Comparison of ENCODE assay signal across 10 cellular contexts in genomic region chr1:6001992-6002576, GRCh38. TPM values are rescaled to one million over a fixed set of nuclear protein-coding genes. Genes with fewer than 3 reads are reported as not detected.
DNase-seq lines count a peak whose midpoint lies in the region; ATAC-seq and TF ChIP-seq lines count a peak whose summit lies in the region.
"Had no signal": no experiment of that assay in that cellular context is flagged by ENCODE, and none has a peak within 500 bp of the region (broad histone marks: within the 10 kb centered on the region; RNA-seq: fewer than 3 reads in every experiment).

No MANE protein-coding gene starts in this region.

- H3K4me1 Mint-ChIP-seq in activated CD4-positive, alpha-beta T cell treated with anti-CD3 and anti-CD28 coated beads, Interleukin-2, amount 10 ng/mL, durations not matched to agents 7 days and 5 days, result peaks cover 20% of the 10 kb centered on the region
- H3K4me1 Mint-ChIP-seq in activated CD4-positive, alpha-beta memory T cell treated with anti-CD3 and anti-CD28 coated beads for 36 hours (ENCODE audit: low read depth), result peaks cover 6% of the 10 kb centered on the region
- H3K4me1 Mint-ChIP-seq in GM23338, result peaks cover 15% of the 10 kb centered on the region

- ATAC-seq in HCT116 (peak; percentile 49), body of pancreas (peak; percentile 43), HG03108 (IDR thresholded peaks at IDR 0.05; ENCODE audit: unreplicated experiment) (no peak), GM23338 (no peak)

- H3K27ac ChIP-seq in HCT116 (ENCODE audit: low read depth, low read length) (no peak overlapping the region), body of pancreas (no peak overlapping the region), GM23338 (ENCODE audit: low read depth) (no peak overlapping the region)

- intact Hi-C loops in HCT116 (cut with micrococcal nuclease), result no loop called here
- intact Hi-C loops in body of pancreas (cut with DNase I), result no loop called here
- intact Hi-C loops in posterior cingulate gyrus (cut with DNase I), result no loop called here
- intact Hi-C loops in activated CD4-positive, alpha-beta memory T cell treated with anti-CD3 and anti-CD28 coated beads for 36 hours (cut with micrococcal nuclease), result no loop called here

- H3K9me2 ChIP-seq in HCT116 (ENCODE audit: insufficient read depth) (no peaks in the 10 kb centered on the region), GM23338 (ENCODE audit: insufficient read depth) (no peaks in the 10 kb centered on the region)

- WGBS in body of pancreas, 2 donors, result 0 to 34% methylated on average over 1 to 12 of the region's 13 CpGs

- H3K79me2 ChIP-seq in HCT116 (ENCODE audit: insufficient read depth, low read length), result no peaks in the 10 kb centered on the region
- no peaks in the 10 kb centered on the region for H3K79me2 ChIP-seq in GM23338 (replicated peaks; ENCODE audit: insufficient read depth)

- H3K27me3 Mint-ChIP-seq in activated CD4-positive, alpha-beta T cell treated with anti-CD3 and anti-CD28 coated beads, Interleukin-2, amount 10 ng/mL, durations not matched to agents 7 days and 5 days, result no peaks in the 10 kb centered on the region
- no peaks in the 10 kb centered on the region for H3K27me3 Mint-ChIP-seq in activated CD4-positive, alpha-beta memory T cell treated with anti-CD3 and anti-CD28 coated beads for 36 hours
- H3K27me3 Mint-ChIP-seq in GM23338 (ENCODE audit: insufficient read depth, low read depth, poor library complexity), result peaks cover 17% of the 10 kb centered on the region

- no peak for DNase-seq in HCT116 (ENCODE audit: low read depth, low spot score)
- peak; percentile 36 for DNase-seq in NCI-H2081 treated with DMSO at 0.1 percent for 48 hours (lab: John Stamatoyannopoulos, UW)
- DNase-seq in body of pancreas, result peak; percentile 39 to 63 (median 54)
- DNase-seq in posterior cingulate gyrus, result peak in 7 of 10 donors; percentile 8 to 89 (median 31)
- DNase-seq in activated CD4-positive, alpha-beta T cell treated with anti-CD3 and anti-CD28 coated beads, Interleukin-2, amount 10 ng/mL, durations not matched to agents 7 days and 5 days, result no peak
- DNase-seq in activated CD4-positive, alpha-beta memory T cell treated with anti-CD3 and anti-CD28 coated beads for 36 hours, result no peak
- DNase-seq in GM23338 (ENCODE audit: low spot score), result no peak
- DNase-seq: amniotic stem cell; NK-92 treated with Interleukin-12 subunit alpha and Interleukin-12 subunit beta, amount 100 ng/mL, for 24 hours had no signal

- CTCF ChIA-PET in HCT116 (lab: Charles Lee), result no interaction called here
- CTCF ChIA-PET in activated CD4-positive, alpha-beta T cell treated with anti-CD3 and anti-CD28 coated beads, Interleukin-2, amount 10 ng/mL, durations not matched to agents 7 days and 5 days (lab: Charles Lee), result interaction anchor here (0.5 to 2.9 kb wide), 2 partner anchors 8 to 27 kb away, joined by 4 to 10 read pairs; no protein-coding TSS in a partner anchor
- CTCF ChIA-PET in activated CD4-positive, alpha-beta memory T cell treated with anti-CD3 and anti-CD28 coated beads for 36 hours (lab: Charles Lee), result interaction anchor here (1.2 kb wide), 1 partner anchor 8 kb away, joined by 3 read pairs; no protein-coding TSS in a partner anchor

- peaks cover 7 to 9% of the 10 kb centered on the region in 2 experiments for H3K4me1 ChIP-seq in HCT116 (ENCODE audit: control insufficient read depth in 1 of 2, insufficient read depth in 2 of 2, low read length in 2 of 2)
- H3K4me1 ChIP-seq in body of pancreas, result no peaks in the 10 kb centered on the region
- no peaks in the 10 kb centered on the region for H3K4me1 ChIP-seq in GM23338 (ENCODE audit: insufficient read depth)

- H2AFZ ChIP-seq in HCT116 (ENCODE audit: low read depth, low read length, poor library complexity, severe bottlenecking) (no peak overlapping the region), GM23338 (no peak overlapping the region)

- H3K36me3 Mint-ChIP-seq in activated CD4-positive, alpha-beta T cell treated with anti-CD3 and anti-CD28 coated beads, Interleukin-2, amount 10 ng/mL, durations not matched to agents 7 days and 5 days (ENCODE audit: low read depth), result peaks cover 2% of the 10 kb centered on the region
- no peaks in the 10 kb centered on the region for H3K36me3 Mint-ChIP-seq in activated CD4-positive, alpha-beta memory T cell treated with anti-CD3 and anti-CD28 coated beads for 36 hours
- no peaks in the 10 kb centered on the region for H3K36me3 Mint-ChIP-seq in GM23338 (ENCODE audit: low read depth)

- no peaks in the 10 kb centered on the region for H3K9me3 Mint-ChIP-seq in activated CD4-positive, alpha-beta T cell treated with anti-CD3 and anti-CD28 coated beads, Interleukin-2, amount 10 ng/mL, durations not matched to agents 7 days and 5 days
- no peaks in the 10 kb centered on the region for H3K9me3 Mint-ChIP-seq in activated CD4-positive, alpha-beta memory T cell treated with anti-CD3 and anti-CD28 coated beads for 36 hours
- H3K9me3 Mint-ChIP-seq in GM23338, result no peaks in the 10 kb centered on the region

- POLR2A ChIA-PET in HCT116 (lab: Charles Lee), result no interaction called here
- POLR2A ChIA-PET in activated CD4-positive, alpha-beta T cell treated with anti-CD3 and anti-CD28 coated beads, Interleukin-2, amount 10 ng/mL, durations not matched to agents 7 days and 5 days (lab: Charles Lee), result no interaction called here
- POLR2A ChIA-PET in activated CD4-positive, alpha-beta memory T cell treated with anti-CD3 and anti-CD28 coated beads for 36 hours (lab: Charles Lee), result no interaction called here

- H4K20me1 ChIP-seq in HCT116 (ENCODE audit: insufficient read depth) (no peaks in the 10 kb centered on the region), GM23338 (replicated peaks; ENCODE audit: insufficient read depth) (no peaks in the 10 kb centered on the region; the same call in 1 of the 2 replicates)

- no TSS peak for BruUV-seq in HCT116 (replicated peaks; lab: Mats Ljungman, UMichigan)

- H3K9ac ChIP-seq in HCT116 (ENCODE audit: low read length), result no peak overlapping the region

- no peak overlapping the region for H3K4me2 ChIP-seq in HCT116 (ENCODE audit: low read length)
- H3K4me2 ChIP-seq in GM23338, result no peak overlapping the region

- H3K36me3 ChIP-seq in HCT116 (ENCODE audit: control insufficient read depth in 1 of 2, insufficient read depth in 2 of 2, low read length in 2 of 2) (no peaks in the 10 kb centered on the region), body of pancreas (replicated peaks in 1 of 2; ENCODE audit: insufficient read depth in 1 of 2, low read depth in 2 of 2) (no peaks in the 10 kb centered on the region), GM23338 (ENCODE audit: insufficient read depth) (no peaks in the 10 kb centered on the region)

- H3K4me3 ChIP-seq in HCT116 (replicated peaks in 1 of 2; ENCODE audit: low read depth in 1 of 2, low read length in 2 of 2) (no peak overlapping the region), body of pancreas (no peak overlapping the region), GM23338 (no peak overlapping the region)

- no peak for TF ChIP-seq RAD21 in HCT116 (IDR thresholded peaks at IDR 0.05; ENCODE audit: low read depth)

- TF ChIP-seq POLR2A in HCT116 (IDR thresholded peaks at IDR 0.05; ENCODE audit: borderline replicate concordance, extremely low read depth, insufficient read depth, insufficient read length), result no peak
- TF ChIP-seq POLR2A in body of pancreas (IDR thresholded peaks at IDR 0.05), result no peak

- H3F3A ChIP-seq in GM23338 (replicated peaks; ENCODE audit: low read depth), result no peaks in the 10 kb centered on the region

- H3K4me3 Mint-ChIP-seq in activated CD4-positive, alpha-beta T cell treated with anti-CD3 and anti-CD28 coated beads, Interleukin-2, amount 10 ng/mL, durations not matched to agents 7 days and 5 days, result no peak overlapping the region
- no peak overlapping the region for H3K4me3 Mint-ChIP-seq in activated CD4-positive, alpha-beta memory T cell treated with anti-CD3 and anti-CD28 coated beads for 36 hours
- no peak overlapping the region for H3K4me3 Mint-ChIP-seq in GM23338

- H3K9me3 ChIP-seq in HCT116 (ENCODE audit: control insufficient read depth in 1 of 2, insufficient read depth in 1 of 2, low read depth in 1 of 2, low read length in 2 of 2) (no peaks in the 10 kb centered on the region), body of pancreas (no peaks in the 10 kb centered on the region)

- no peak overlapping the region for H3K27ac Mint-ChIP-seq in activated CD4-positive, alpha-beta T cell treated with anti-CD3 and anti-CD28 coated beads, Interleukin-2, amount 10 ng/mL, durations not matched to agents 7 days and 5 days
- H3K27ac Mint-ChIP-seq in activated CD4-positive, alpha-beta memory T cell treated with anti-CD3 and anti-CD28 coated beads for 36 hours, result no peak overlapping the region
- H3K27ac Mint-ChIP-seq in GM23338, result no peak overlapping the region

- no peak for TF ChIP-seq CTCF in HCT116 (IDR thresholded peaks at IDR 0.05 in 2 of 3, conservative IDR thresholded peaks at IDR 0.05 in 1 of 3; ENCODE audit: borderline replicate concordance in 1 of 3, insufficient read depth in 1 of 3, low read depth in 2 of 3, low read length in 2 of 3)
- no peak for TF ChIP-seq CTCF in body of pancreas (IDR thresholded peaks at IDR 0.05)
- no peak for TF ChIP-seq CTCF in GM23338 (conservative IDR thresholded peaks at IDR 0.05; ENCODE audit: low read depth in 2 of 2)

- RAD21 ChIA-PET in HCT116 (lab: Charles Lee; ENCODE audit: low non-redundant PET in 1 of 2, low total read pairs in 2 of 2, uncharacterized antibody in 2 of 2, unreplicated experiment in 2 of 2), result no interaction called here

- no peaks in the 10 kb centered on the region for H3K27me3 ChIP-seq in HCT116 (ENCODE audit: insufficient read depth, low read length)
- H3K27me3 ChIP-seq in body of pancreas, result peaks cover 0 to 7% of the 10 kb centered on the region in 2 donors
- H3K27me3 ChIP-seq in GM23338 (ENCODE audit: insufficient read depth), result no peaks in the 10 kb centered on the region

TF ChIP-seq in HCT116, 20 proteins besides CTCF, POLR2A, EP300 and RAD21 (continues in another document):
- no peak for TF ChIP-seq EZH2 (IDR thresholded peaks at IDR 0.05)

RNA-seq across cellular contexts. Expression of gene NPHP4, which starts 9.9 kb away (rescaled TPM):
- total RNA-seq in HCT116 (2021; ENCODE audit: unreplicated experiment) (20.0 TPM), body of pancreas (10 to 100 TPM; 10.4 to 48.5 TPM)
- 12.5 and 13.5 TPM in 2 replicates for polyA plus RNA-seq in HCT116 (2012)
- total RNA-seq in activated CD4-positive, alpha-beta T cell treated with anti-CD3 and anti-CD28 coated beads, Interleukin-2, amount 10 ng/mL, durations not matched to agents 7 days and 5 days, result 10 to 100 TPM; 14.6 to 16.1 TPM
- total RNA-seq in activated CD4-positive, alpha-beta memory T cell treated with anti-CD3 and anti-CD28 coated beads for 36 hours, result 10 to 100 TPM; 14.0 to 14.6 TPM
- 8.6 and 12.4 TPM in 2 replicates for total RNA-seq in GM23338 (2014; rRNA removed; shearing (Covaris generic))
- polyA plus RNA-seq in GM23338 (2016; fragmentation: Nextera tagmentation; extraction: Ambion mirVana), result 2.4 and 2.5 TPM in 2 replicates

RNA-seq across cellular contexts. Expression of gene KCNAB2, which starts 43.6 kb away (rescaled TPM):
- total RNA-seq in HCT116 (2021; ENCODE audit: unreplicated experiment), result 18.1 TPM
- 10.2 TPM in 2 replicates for polyA plus RNA-seq in HCT116 (2012)
- 1 to 10 TPM; 4.6 to 7.0 TPM for total RNA-seq in body of pancreas
- 100 to 1,000 TPM; 258 to 294 TPM for total RNA-seq in activated CD4-positive, alpha-beta T cell treated with anti-CD3 and anti-CD28 coated beads, Interleukin-2, amount 10 ng/mL, durations not matched to agents 7 days and 5 days
- 100 to 1,000 TPM; 196 to 202 TPM for total RNA-seq in activated CD4-positive, alpha-beta memory T cell treated with anti-CD3 and anti-CD28 coated beads for 36 hours
- 3.7 and 5.1 TPM in 2 replicates for total RNA-seq in GM23338 (2014; rRNA removed; shearing (Covaris generic))
- polyA plus RNA-seq in GM23338 (2016; fragmentation: Nextera tagmentation; extraction: Ambion mirVana), result 2.1 and 3.0 TPM in 2 replicates

Comparison
In these comparisons a context has a peak if more than half of its experiments do, and no peak if none do; other contexts are left out.
1. ATAC-seq: peak in HCT116 (single experiment) and body of pancreas (single experiment); none in HG03108 (single experiment) and GM23338 (single experiment).
2. DNase-seq: peak in NCI-H2081 treated with DMSO at 0.1 percent for 48 hours (single experiment), body of pancreas (4 of 4) and posterior cingulate gyrus (7 of 10); none in HCT116 (single experiment), activated CD4-positive, alpha-beta T cell treated with anti-CD3 and anti-CD28 coated beads, Interleukin-2, amount 10 ng/mL, durations not matched to agents 7 days and 5 days (single experiment), activated CD4-positive, alpha-beta memory T cell treated with anti-CD3 and anti-CD28 coated beads for 36 hours (single experiment) and GM23338 (single experiment).
3. RNA of gene KCNAB2, which starts 43.6 kb away (total RNA-seq): 258 to 294 TPM in activated CD4-positive, alpha-beta T cell treated with anti-CD3 and anti-CD28 coated beads, Interleukin-2, amount 10 ng/mL, durations not matched to agents 7 days and 5 days and 196 to 202 TPM in activated CD4-positive, alpha-beta memory T cell treated with anti-CD3 and anti-CD28 coated beads for 36 hours; 18.1 TPM in HCT116 (single experiment), 4.6 to 7.0 TPM in body of pancreas and 3.7 to 5.1 TPM in GM23338; every median in the first group is over 10 times any median in the second.